In the genomic region with DNA sequence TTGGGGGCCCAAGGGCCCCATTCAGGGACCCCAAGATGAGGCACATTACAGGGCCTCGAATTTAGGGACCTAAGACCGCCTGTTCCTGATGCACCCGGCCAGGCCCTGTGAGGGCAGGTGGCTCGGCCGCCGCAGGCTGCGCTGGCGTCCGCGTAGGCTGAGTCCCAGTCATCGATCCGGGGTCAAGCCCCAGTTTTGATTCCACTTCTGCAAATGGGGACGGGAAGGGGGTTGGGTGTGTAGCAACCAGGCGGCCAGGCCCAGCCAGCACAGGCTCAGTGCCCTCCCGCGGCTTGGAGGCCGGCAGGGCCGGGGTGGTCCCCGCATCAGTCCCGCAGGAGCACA, we compare ENCODE assay signal across 8 cellular contexts. TPM values are rescaled to one million over a fixed set of nuclear protein-coding genes. Genes with fewer than 3 reads are reported as not detected.
DNase-seq lines count a peak whose midpoint lies in the region; ATAC-seq and TF ChIP-seq lines count a peak whose summit lies in the region.

No MANE protein-coding gene starts in this region.

- peak overlapping the region; percentile 54 for H3K27ac Mint-ChIP-seq in chondrocyte (ENCODE audit: unreplicated experiment)
- no peak overlapping the region for H3K27ac Mint-ChIP-seq in endothelial cell (ENCODE audit: unreplicated experiment)

- DNase-seq in chondrocyte (ENCODE audit: low spot score) (no peak), endothelial cell (ENCODE audit: low spot score) (no peak), OCI-M1 (lab: John Stamatoyannopoulos, UW) (no peak), iPS-NIHi7 (ENCODE audit: extremely low spot score) (no peak)

- H3K36me3 Mint-ChIP-seq in chondrocyte (ENCODE audit: low read depth) (no peaks in the 10 kb centered on the region), endothelial cell (ENCODE audit: low read depth, unreplicated experiment) (no peaks in the 10 kb centered on the region)

- peak; percentile 50 for ATAC-seq in HG03460 (IDR thresholded peaks at IDR 0.05; ENCODE audit: unreplicated experiment)
- no peak for ATAC-seq in HG02763 (IDR thresholded peaks at IDR 0.05; ENCODE audit: unreplicated experiment)

- H3K4me3 ChIP-seq in muscle layer of duodenum (ENCODE audit: low read depth in 1 of 2, low read length in 2 of 2) = peak overlapping the region; percentile 55 to 79

- H3K4me1 Mint-ChIP-seq in chondrocyte (ENCODE audit: low read depth) (peaks cover 9% of the 10 kb centered on the region), endothelial cell (ENCODE audit: unreplicated experiment) (no peaks in the 10 kb centered on the region)

- no peaks in the 10 kb centered on the region; the same call in 1 of the 2 replicates for H3K36me3 ChIP-seq in ES-I3 (ENCODE audit: insufficient read depth, low read length)
- H3K36me3 ChIP-seq in muscle layer of duodenum (ENCODE audit: control insufficient read depth in 1 of 2, insufficient read depth in 2 of 2, low read length in 2 of 2) = peaks cover 0 to 1% of the 10 kb centered on the region in 2 donors

- peak overlapping the region; percentile 85 for H3K4me3 Mint-ChIP-seq in chondrocyte (ENCODE audit: unreplicated experiment)
- no peak overlapping the region for H3K4me3 Mint-ChIP-seq in endothelial cell (ENCODE audit: unreplicated experiment)

- peaks cover 4% of the 10 kb centered on the region for H3K27me3 Mint-ChIP-seq in chondrocyte (ENCODE audit: low read depth)
- H3K27me3 Mint-ChIP-seq in endothelial cell (ENCODE audit: unreplicated experiment) = peaks cover 3% of the 10 kb centered on the region

- no peak for TF ChIP-seq CTCF in chondrocyte (IDR thresholded peaks at IDR 0.05)
- no peak for TF ChIP-seq CTCF in endothelial cell (IDR thresholded peaks at IDR 0.05; ENCODE audit: unreplicated experiment)

- no peaks in the 10 kb centered on the region for H3K9me3 ChIP-seq in ES-I3 (ENCODE audit: control insufficient read depth, insufficient read depth, low read length)
- no peaks in the 10 kb centered on the region for H3K9me3 ChIP-seq in muscle layer of duodenum (ENCODE audit: control insufficient read depth in 1 of 2, low read length in 2 of 2)

- peak overlapping the region; percentile 23 for H3K27ac ChIP-seq in muscle layer of duodenum (ENCODE audit: low read length)

- H3K4me1 ChIP-seq in ES-I3 (ENCODE audit: insufficient read depth, low read length) = no peaks in the 10 kb centered on the region
- H3K4me1 ChIP-seq in muscle layer of duodenum (ENCODE audit: control insufficient read depth in 1 of 2, insufficient read depth in 2 of 2, low read length in 2 of 2) = peaks cover 0 to 9% of the 10 kb centered on the region in 2 donors

- H3K27me3 ChIP-seq in muscle layer of duodenum (ENCODE audit: low read depth, low read length) = no peaks in the 10 kb centered on the region

- peak overlapping the region; percentile 56 for H3K9ac ChIP-seq in ES-I3 (ENCODE audit: low read depth, low read length)

- H3K9me3 Mint-ChIP-seq in chondrocyte (ENCODE audit: low read depth) (no peaks in the 10 kb centered on the region), endothelial cell (ENCODE audit: unreplicated experiment) (no peaks in the 10 kb centered on the region)

RNA-seq across cellular contexts. Expression of gene PNPLA4, which starts 0.3 kb away (rescaled TPM):
- total RNA-seq in chondrocyte (11.3 to 14.3 TPM (median 11.4 TPM) in 3 replicates), endothelial cell (ENCODE audit: unreplicated experiment) (12.4 TPM)
